In the genomic region with DNA sequence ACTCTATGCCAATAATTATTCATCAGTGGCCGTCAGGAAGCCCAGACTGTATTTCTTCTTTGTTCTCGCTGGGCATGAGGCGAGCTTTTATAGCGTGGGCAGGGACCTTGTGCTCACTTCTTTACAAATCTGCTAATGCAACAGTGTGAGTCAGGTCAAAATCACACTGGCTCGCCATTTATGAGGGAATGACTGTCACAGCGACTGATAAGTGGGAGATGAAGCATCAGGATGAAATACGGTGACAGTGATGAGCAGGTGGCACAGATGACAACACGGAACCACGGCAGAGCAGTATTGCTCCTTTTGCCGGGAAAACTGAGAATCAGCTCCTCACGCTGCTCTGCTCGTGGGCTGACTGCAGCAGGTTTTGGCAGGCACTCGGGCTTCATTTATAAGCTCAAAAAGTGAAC, we compare ENCODE assay signal across 18 cellular contexts. TPM values are rescaled to one million over a fixed set of nuclear protein-coding genes. Genes with fewer than 3 reads are reported as not detected.
A peak's percentile ranks its signal among the peaks of the same experiment; 100 is the strongest.
DNase-seq lines count a peak whose midpoint lies in the region; ATAC-seq, FAIRE-seq and TF ChIP-seq lines count a peak whose summit lies in the region.
"Had no signal": no experiment of that assay in that cellular context is flagged by ENCODE, and none has a peak within 500 bp of the region (broad histone marks: within the 10 kb centered on the region; RNA-seq: fewer than 3 reads in every experiment).

No MANE protein-coding gene starts in this region.

- 83 to 92% methylated on average over 13 of the region's 13 CpGs for WGBS in testis, 2 donors

- TF ChIP-seq EP300 in neural cell (conservative IDR thresholded peaks at IDR 0.05; ENCODE audit: poor library complexity, severe bottlenecking): peak; percentile 61

- H3K4me3 Mint-ChIP-seq in astrocyte (ENCODE audit: unreplicated experiment): no peak overlapping the region
- H3K4me3 Mint-ChIP-seq: dendritic cell treated with granulocyte-macrophage colony-stimulating factor and Interleukin-4, amounts not matched to agents 40 ng/mL and 50 ng/mL, for 4 days; T-helper 2 cell treated with Interferon-gamma antibody and Interleukin-4, amounts not matched to agents 5 μg/mL and 100 μg/mL, for 36 hours had no signal

- H3K36me3 Mint-ChIP-seq in astrocyte (ENCODE audit: low read depth, unreplicated experiment): peaks cover 13% of the 10 kb centered on the region

- TF ChIP-seq POLR2A in testis (IDR thresholded peaks at IDR 0.05): no peak

- no peak overlapping the region for H3K4me3 ChIP-seq in Loucy (ENCODE audit: low read length, poor library complexity, severe bottlenecking)
- H3K4me3 ChIP-seq in astrocyte (ENCODE audit: insufficient read depth, low read depth, low read length): no peak overlapping the region
- no peak overlapping the region for H3K4me3 ChIP-seq in neural cell (ENCODE audit: low read length)
- no peak overlapping the region for H3K4me3 ChIP-seq in testis
- H3K4me3 ChIP-seq: left ventricle myocardium inferior, ovary had no signal

- ATAC-seq in HG03280 (IDR thresholded peaks at IDR 0.05; ENCODE audit: unreplicated experiment) (no peak), HG02642 (IDR thresholded peaks at IDR 0.05; ENCODE audit: poor library complexity, unreplicated experiment) (no peak)
- ATAC-seq: esophagus mucosa had no signal

- H3K9me2 ChIP-seq in Loucy (replicated peaks; ENCODE audit: low read depth, low read length) (no peaks in the 10 kb centered on the region), neural cell (ENCODE audit: insufficient read depth, low read length) (no peaks in the 10 kb centered on the region)

- H2AFZ ChIP-seq in Loucy (ENCODE audit: low read length): no peak overlapping the region
- H2AFZ ChIP-seq in astrocyte (ENCODE audit: low read depth, low read length): peak overlapping the region; percentile 37
- no peak overlapping the region for H2AFZ ChIP-seq in neural cell (ENCODE audit: low read depth, low read length)

- no peak for FAIRE-seq in astrocyte (lab: Jason Lieb, UNC)

- H3K9me3 Mint-ChIP-seq in astrocyte (ENCODE audit: unreplicated experiment): no peaks in the 10 kb centered on the region
- H3K9me3 Mint-ChIP-seq: dendritic cell treated with granulocyte-macrophage colony-stimulating factor and Interleukin-4, amounts not matched to agents 40 ng/mL and 50 ng/mL, for 4 days; T-helper 2 cell treated with Interferon-gamma antibody and Interleukin-4, amounts not matched to agents 5 μg/mL and 100 μg/mL, for 36 hours had no signal

- no peak for TF ChIP-seq CTCF in Loucy (conservative IDR thresholded peaks at IDR 0.05; ENCODE audit: low read length)
- TF ChIP-seq CTCF in astrocyte (IDR thresholded peaks at IDR 0.05; ENCODE audit: insufficient read depth, low read depth, low read length): no peak
- TF ChIP-seq CTCF in neural cell (IDR thresholded peaks at IDR 0.05; ENCODE audit: poor library complexity, severe bottlenecking): no peak
- TF ChIP-seq CTCF in testis (IDR thresholded peaks at IDR 0.05): no peak

- H3K4me1 ChIP-seq in Loucy (ENCODE audit: insufficient read depth, low read length, poor library complexity, severe bottlenecking) (peaks cover 52% of the 10 kb centered on the region), astrocyte (ENCODE audit: insufficient read depth, low read length) (no peaks in the 10 kb centered on the region), testis (peaks cover 3% of the 10 kb centered on the region)

- H3K27me3 ChIP-seq in Loucy (ENCODE audit: insufficient read depth, low read length, poor library complexity, severe bottlenecking) (no peaks in the 10 kb centered on the region), astrocyte (ENCODE audit: insufficient read depth, low read length) (no peaks in the 10 kb centered on the region), neural cell (ENCODE audit: insufficient read depth, low read depth, low read length) (no peaks in the 10 kb centered on the region), testis (no peaks in the 10 kb centered on the region)
- H3K27me3 ChIP-seq: ovary had no signal

- H3F3A ChIP-seq in Loucy (ENCODE audit: low read depth) (peaks cover 3% of the 10 kb centered on the region; the same call in 1 of the 2 replicates), neural cell (ENCODE audit: insufficient read depth, low read length, poor library complexity, severe bottlenecking) (no peaks in the 10 kb centered on the region)

- H3K27ac Mint-ChIP-seq in astrocyte (ENCODE audit: unreplicated experiment): no peak overlapping the region
- H3K27ac Mint-ChIP-seq: dendritic cell treated with granulocyte-macrophage colony-stimulating factor and Interleukin-4, amounts not matched to agents 40 ng/mL and 50 ng/mL, for 4 days; T-helper 2 cell treated with Interferon-gamma antibody and Interleukin-4, amounts not matched to agents 5 μg/mL and 100 μg/mL, for 36 hours had no signal

- H3K4me1 Mint-ChIP-seq in astrocyte (ENCODE audit: low read depth, unreplicated experiment): peaks cover 1% of the 10 kb centered on the region

- no peak for TF ChIP-seq RAD21 in neural cell (conservative IDR thresholded peaks at IDR 0.05)

- intact Hi-C loops in testis (cut with DNase I; ENCODE audit: low total_unique reads): no loop called here

- H3K4me2 ChIP-seq in Loucy (ENCODE audit: low read depth, low read length, poor library complexity, severe bottlenecking): peak overlapping the region; percentile 35
- peak overlapping the region; percentile 37 for H3K4me2 ChIP-seq in astrocyte (ENCODE audit: low read length)
- no peak overlapping the region for H3K4me2 ChIP-seq in neural cell (ENCODE audit: low read length)

- H4K20me1 ChIP-seq in Loucy (ENCODE audit: insufficient read depth, low read length, poor library complexity, severe bottlenecking) (peaks cover 8% of the 10 kb centered on the region), astrocyte (ENCODE audit: insufficient read depth, low read length) (no peaks in the 10 kb centered on the region), neural cell (ENCODE audit: insufficient read depth) (no peaks in the 10 kb centered on the region)

- H3K9ac ChIP-seq in Loucy (ENCODE audit: low read depth, low read length, poor library complexity, severe bottlenecking) (no peak overlapping the region), astrocyte (ENCODE audit: low read length) (no peak overlapping the region), neural cell (ENCODE audit: low read length) (no peak overlapping the region)

- DNase-seq in Ammon's horn (ENCODE audit: low spot score) (peak; percentile 70), astrocyte (ENCODE audit: low read depth) (peak; percentile 49), testis (no peak), midbrain (lab: John Stamatoyannopoulos, UW) (no peak)
- DNase-seq: EL, left ventricle myocardium inferior, NCI-H1092 treated with DMSO at 0.1 percent for 48 hours, NCI-H2171, NCI-H748 treated with DMSO at 0.1 percent for 48 hours, OCI-M1, ovary had no signal

- H3K27ac ChIP-seq in astrocyte (ENCODE audit: low read depth, low read length) (no peak overlapping the region), neural cell (ENCODE audit: low read length) (no peak overlapping the region), testis (no peak overlapping the region)
- H3K27ac ChIP-seq: left ventricle myocardium inferior, ovary had no signal

- H3K79me2 ChIP-seq in Loucy (ENCODE audit: insufficient read depth, low read length): no peaks in the 10 kb centered on the region; the same call in 1 of the 2 replicates
- H3K79me2 ChIP-seq in astrocyte (ENCODE audit: insufficient read depth, low read length): no peaks in the 10 kb centered on the region
- H3K79me2 ChIP-seq in neural cell (replicated peaks; ENCODE audit: insufficient read depth, low read length): no peaks in the 10 kb centered on the region

- no peaks in the 10 kb centered on the region for H3K27me3 Mint-ChIP-seq in astrocyte (ENCODE audit: low read depth, unreplicated experiment)
- H3K27me3 Mint-ChIP-seq: dendritic cell treated with granulocyte-macrophage colony-stimulating factor and Interleukin-4, amounts not matched to agents 40 ng/mL and 50 ng/mL, for 4 days had no signal

- H3K9me3 ChIP-seq in Loucy (ENCODE audit: insufficient read depth, low read depth, low read length): no peaks in the 10 kb centered on the region
- no peaks in the 10 kb centered on the region for H3K9me3 ChIP-seq in astrocyte (ENCODE audit: insufficient read depth, low read depth, low read length)
- no peaks in the 10 kb centered on the region for H3K9me3 ChIP-seq in neural cell (ENCODE audit: low read length)
- no peaks in the 10 kb centered on the region for H3K9me3 ChIP-seq in testis
- H3K9me3 ChIP-seq: left ventricle myocardium inferior, ovary had no signal

- peaks cover 40% of the 10 kb centered on the region for H3K36me3 ChIP-seq in Loucy (ENCODE audit: insufficient read depth, low read length)
- H3K36me3 ChIP-seq in astrocyte (ENCODE audit: insufficient read depth, low read length): peaks cover 20% of the 10 kb centered on the region
- no peaks in the 10 kb centered on the region for H3K36me3 ChIP-seq in neural cell (ENCODE audit: insufficient read depth, low read length)
- no peaks in the 10 kb centered on the region for H3K36me3 ChIP-seq in testis (ENCODE audit: low read depth, missing control alignments)
- H3K36me3 ChIP-seq: ovary had no signal

TF ChIP-seq in neural cell, 6 proteins besides CTCF, POLR2A, EP300 and RAD21 (continues in another document):
- peak; percentile 44 for TF ChIP-seq POLR2AphosphoS5 (IDR thresholded peaks at IDR 0.05)

RNA-seq across cellular contexts. Expression of a gene that starts 20.5 kb away (rescaled TPM):
- total RNA-seq in astrocyte (26.6 and 38.7 TPM in 2 replicates), testis (10 to 100 TPM; 22.7 to 24.4 TPM)
- polyA plus RNA-seq in neural cell (1.9 and 3.3 TPM in 2 replicates), testis (ENCODE audit: insufficient read depth, low read depth, low replicate concordance) (136 TPM)
- 0.97 and 3.1 TPM in 2 replicates for polyA minus RNA-seq in neural cell

RNA-seq across cellular contexts. Expression of a gene that starts 34.5 kb away (rescaled TPM):
- total RNA-seq in astrocyte (14.4 and 15.2 TPM in 2 replicates), testis (100 to 1,000 TPM in 1 of 2 donors, 10 to 100 TPM in 1; 88.5 to 119 TPM)
- polyA plus RNA-seq in neural cell (4.3 and 9.0 TPM in 2 replicates), testis (ENCODE audit: insufficient read depth, low read depth, low replicate concordance) (29.2 TPM)
- 4.1 and 7.3 TPM in 2 replicates for polyA minus RNA-seq in neural cell

Comparison
In these comparisons a context has a peak if more than half of its experiments do, and no peak if none do; other contexts are left out.
1. DNase-seq: peak in Ammon's horn (single experiment) and astrocyte (single experiment); none in testis (single experiment) and midbrain (single experiment).